In the genomic region with DNA sequence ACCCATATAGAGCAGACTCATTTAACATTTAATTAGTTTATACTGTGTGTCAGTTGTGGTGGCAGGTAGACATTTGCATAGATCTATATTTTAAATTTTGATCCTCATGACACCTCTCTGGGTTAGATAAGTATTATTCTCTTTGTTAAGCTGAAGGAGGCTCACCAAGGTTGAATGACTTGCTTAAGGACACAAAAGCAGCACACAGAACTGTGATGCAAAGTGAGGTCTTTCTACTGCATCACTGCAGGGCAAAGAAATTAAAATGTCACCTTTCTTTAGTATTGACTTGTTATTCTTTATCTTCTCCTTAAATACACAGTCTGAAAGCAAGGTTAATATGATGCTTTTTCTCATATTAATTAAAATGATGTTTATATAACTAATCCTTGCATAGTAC, we compare ENCODE assay signal across 8 cellular contexts. TPM values are rescaled to one million over a fixed set of nuclear protein-coding genes. Genes with fewer than 3 reads are reported as not detected.
"Had no signal": no experiment of that assay in that cellular context is flagged by ENCODE, and none has a peak within 500 bp of the region (broad histone marks: within the 10 kb centered on the region; RNA-seq: fewer than 3 reads in every experiment).

No MANE protein-coding gene starts in this region.

- DNase-seq: GM23248, GOT3, H7, H9, HCEC 1CT, HFFc6 had no signal

- H3K27ac Mint-ChIP-seq: HFFc6 had no signal

- H2AFZ ChIP-seq: GM23248 had no signal

- H3K27ac ChIP-seq: GM23248 had no signal

- ATAC-seq: HCT116 had no signal

- H3K36me3 ChIP-seq: HAP-1 had no signal

- H3K4me3 ChIP-seq: GM23248, HAP-1 had no signal

- H3K9me3 ChIP-seq: HAP-1 had no signal

- H3K4me3 Mint-ChIP-seq: H9, HFFc6 had no signal

RNA-seq across cellular contexts. Expression of a gene that starts 8.6 kb away (rescaled TPM):
- total RNA-seq: GM23248, HFFc6 had no signal
- polyA plus RNA-seq: GM23248 had no signal
